ENCODE assay signal across 23 cellular contexts in genomic region chr12:86838709-86839108, GRCh38.
A peak's percentile ranks its signal among the peaks of the same experiment; 100 is the strongest.
DNase-seq lines count a peak whose midpoint lies in the region; ATAC-seq and TF ChIP-seq lines count a peak whose summit lies in the region.
"Had no signal": no experiment of that assay in that cellular context is flagged by ENCODE, and none has a peak within 500 bp of the region (broad histone marks: within the 10 kb centered on the region; RNA-seq: fewer than 3 reads in every experiment).

No MANE protein-coding gene starts in this region.

- no peaks in the 10 kb centered on the region for H3K4me1 Mint-ChIP-seq in neural progenitor cell

- H3K9ac ChIP-seq in adipocyte (ENCODE audit: low read length) = no peak overlapping the region
- no peak overlapping the region for H3K9ac ChIP-seq in neural progenitor cell

- H3K4me2 ChIP-seq in neural progenitor cell = no peak overlapping the region

- TF ChIP-seq CTCF in neural progenitor cell (IDR thresholded peaks at IDR 0.05) = no peak
- TF ChIP-seq CTCF in GM10266 (IDR thresholded peaks at IDR 0.05; ENCODE audit: control insufficient read depth, insufficient read depth, low read depth, missing control alignments) = no peak
- TF ChIP-seq CTCF in Peyer's patch (IDR thresholded peaks at IDR 0.05) = no peak

- H3K79me2 ChIP-seq in neural progenitor cell (ENCODE audit: low read depth) = no peaks in the 10 kb centered on the region

- H3K4me1 ChIP-seq in adipocyte (ENCODE audit: control insufficient read depth, insufficient read depth, low read length) (no peaks in the 10 kb centered on the region), neural progenitor cell (peaks cover 7% of the 10 kb centered on the region), Peyer's patch (no peaks in the 10 kb centered on the region)
- H3K4me1 ChIP-seq: sigmoid colon, SJCRH30 had no signal

- no peaks in the 10 kb centered on the region for H3K27me3 ChIP-seq in adipocyte (replicated peaks; ENCODE audit: control insufficient read depth, insufficient read depth, low read length)
- H3K27me3 ChIP-seq in neural progenitor cell = no peaks in the 10 kb centered on the region
- no peaks in the 10 kb centered on the region for H3K27me3 ChIP-seq in Peyer's patch
- H3K27me3 ChIP-seq: brain microvascular endothelial cell, sigmoid colon, SJCRH30 had no signal

- H3K9me3 ChIP-seq in adipocyte (ENCODE audit: control insufficient read depth, low read length) = no peaks in the 10 kb centered on the region
- H3K9me3 ChIP-seq in neural progenitor cell (ENCODE audit: low read depth) = no peaks in the 10 kb centered on the region
- H3K9me3 ChIP-seq in Peyer's patch = no peaks in the 10 kb centered on the region
- H3K9me3 ChIP-seq: sigmoid colon, SJCRH30 had no signal

- H3K27ac ChIP-seq in neural progenitor cell (no peak overlapping the region), Peyer's patch (no peak overlapping the region)
- H3K27ac ChIP-seq: brain microvascular endothelial cell, sigmoid colon, SJCRH30 had no signal

- H3K27me3 Mint-ChIP-seq in neural progenitor cell (ENCODE audit: insufficient read depth, low read depth) = no peaks in the 10 kb centered on the region
- H3K27me3 Mint-ChIP-seq: natural killer cell treated with Interleukin-12 subunit alpha and Interleukin-12 subunit beta and Interleukin-15 and Interleukin-18, amount 100 ng/mL, for 72 hours had no signal

- H3K36me3 ChIP-seq in adipocyte (ENCODE audit: control insufficient read depth, insufficient read depth, low read length, severe bottlenecking) = no peaks in the 10 kb centered on the region
- H3K36me3 ChIP-seq in neural progenitor cell = no peaks in the 10 kb centered on the region
- H3K36me3 ChIP-seq in Peyer's patch = no peaks in the 10 kb centered on the region
- H3K36me3 ChIP-seq: brain microvascular endothelial cell, sigmoid colon, SJCRH30 had no signal

- no peak overlapping the region for H3K4me3 ChIP-seq in adipocyte (ENCODE audit: low read length)
- H3K4me3 ChIP-seq in neural progenitor cell = no peak overlapping the region
- H3K4me3 ChIP-seq in Peyer's patch = no peak overlapping the region
- H3K4me3 ChIP-seq: GM12878, lung, sigmoid colon, SJCRH30 had no signal

- H3K36me3 Mint-ChIP-seq in neural progenitor cell = no peaks in the 10 kb centered on the region
- H3K36me3 Mint-ChIP-seq: natural killer cell treated with Interleukin-12 subunit alpha and Interleukin-12 subunit beta and Interleukin-15 and Interleukin-18, amount 100 ng/mL, for 72 hours had no signal

- ATAC-seq in GM19324 (IDR thresholded peaks at IDR 0.05; ENCODE audit: low FRiP score, unreplicated experiment) = no peak
- ATAC-seq: GM12878; natural killer cell treated with Interleukin-12 subunit alpha and Interleukin-12 subunit beta and Interleukin-15 and Interleukin-18, amount 100 ng/mL, for 72 hours had no signal

- H4K20me1 ChIP-seq in neural progenitor cell (ENCODE audit: low read depth) = no peaks in the 10 kb centered on the region

- no peak for TF ChIP-seq POLR2A in Peyer's patch (IDR thresholded peaks at IDR 0.05)

- DNase-seq in DMS114 treated with DMSO at 0.1 percent for 48 hours (lab: John Stamatoyannopoulos, UW; ENCODE audit: unreplicated experiment) (peak; percentile 23), adipocyte (ENCODE audit: low read depth) (peak; percentile 5), fibroblast of the conjunctiva (ENCODE audit: low read depth) (peak; percentile 1), neural progenitor cell (ENCODE audit: low spot score) (peak; percentile 4), GM10266 (ENCODE audit: extremely low spot score) (no peak), NCI-H510A treated with DMSO at 0.1 percent for 48 hours (lab: John Stamatoyannopoulos, UW) (no peak), Peyer's patch (no peak)
- DNase-seq: activated CD4-positive, alpha-beta T cell treated with anti-CD3 and anti-CD28 coated beads for 4 hours; activated CD8-positive, alpha-beta memory T cell treated with anti-CD3 and anti-CD28 coated beads, Interleukin-2, amount 50 U/mL, for 48 hours; activated naive CD4-positive, alpha-beta T cell treated with anti-CD3 and anti-CD28 coated beads for 36 hours; brain microvascular endothelial cell; COR-L47; effector CD4-positive, alpha-beta T cell; foreskin fibroblast; NCI-H1417; NCI-H226; sigmoid colon; SJCRH30; stimulated activated CD4-positive, alpha-beta T cell treated with anti-CD3 and anti-CD28 coated beads, Interleukin-2, amount 100 ng/mL, for 48 hours had no signal

- H3K9me3 Mint-ChIP-seq in neural progenitor cell = no peaks in the 10 kb centered on the region

- H3K4me3 Mint-ChIP-seq in neural progenitor cell = no peak overlapping the region
- H3K4me3 Mint-ChIP-seq: activated naive CD4-positive, alpha-beta T cell treated with anti-CD3 and anti-CD28 coated beads for 36 hours; natural killer cell treated with Interleukin-12 subunit alpha and Interleukin-12 subunit beta and Interleukin-15 and Interleukin-18, amount 100 ng/mL, for 72 hours had no signal

- peak overlapping the region; percentile 89 for H2AFZ ChIP-seq in neural progenitor cell (replicated peaks)

- no peak overlapping the region for H3K27ac Mint-ChIP-seq in neural progenitor cell
- H3K27ac Mint-ChIP-seq: activated naive CD4-positive, alpha-beta T cell treated with anti-CD3 and anti-CD28 coated beads for 36 hours; natural killer cell treated with Interleukin-12 subunit alpha and Interleukin-12 subunit beta and Interleukin-15 and Interleukin-18, amount 100 ng/mL, for 72 hours had no signal

- no peaks in the 10 kb centered on the region for H3F3A ChIP-seq in neural progenitor cell (ENCODE audit: low read depth)

Comparison
In these comparisons a context has a peak if more than half of its experiments do, and no peak if none do; other contexts are left out.
1. DNase-seq: peak in DMS114 treated with DMSO at 0.1 percent for 48 hours (single experiment), adipocyte (single experiment), fibroblast of the conjunctiva (single experiment) and neural progenitor cell (single experiment); none in GM10266 (single experiment), NCI-H510A treated with DMSO at 0.1 percent for 48 hours (single experiment) and Peyer's patch (0 of 3).